38 cellular contexts compared by ENCODE assay signal in the genomic region with DNA sequence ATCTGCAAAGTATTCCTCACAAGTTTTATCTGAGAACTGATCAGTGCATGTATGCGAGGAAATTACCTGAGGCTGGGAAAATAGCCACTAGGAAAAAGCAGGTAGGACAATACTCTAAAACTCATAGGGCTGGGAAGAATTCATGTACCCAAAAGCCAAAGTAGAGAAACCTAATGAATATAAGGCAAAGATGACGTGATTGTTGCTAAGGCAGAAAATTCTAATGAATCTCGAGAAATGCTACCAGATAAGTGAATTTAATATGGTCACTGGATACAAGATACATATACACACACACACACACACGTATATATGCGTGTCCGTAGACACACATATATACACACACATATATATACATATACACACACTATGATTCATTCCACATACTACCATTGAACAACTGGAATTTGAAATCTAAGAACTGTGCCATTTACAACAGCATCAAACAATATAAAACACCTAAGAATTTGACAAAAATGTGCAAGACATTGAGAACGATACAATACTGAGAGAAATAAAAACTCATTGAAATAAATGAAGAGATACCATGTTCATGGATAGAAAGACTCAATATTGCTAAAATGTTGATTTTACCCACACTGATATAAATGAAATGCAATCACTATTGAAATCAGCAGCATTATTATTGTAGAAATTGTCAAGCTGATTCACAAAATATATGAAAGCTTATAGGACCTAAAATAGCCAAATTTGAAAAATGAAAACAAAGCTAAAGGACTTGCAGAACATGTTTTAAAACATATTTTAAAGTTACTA. TPM values are rescaled to one million over a fixed set of nuclear protein-coding genes. Genes with fewer than 3 reads are reported as not detected.
"Had no signal": no experiment of that assay in that cellular context is flagged by ENCODE, and none has a peak within 500 bp of the region (broad histone marks: within the 10 kb centered on the region; RNA-seq: fewer than 3 reads in every experiment).

No MANE protein-coding gene starts in this region.

- H3K4me1 ChIP-seq: ascending aorta had no signal

- FAIRE-seq: bronchial epithelial cell, TTC549 had no signal

- H3K9me3 Mint-ChIP-seq: activated B cell treated with CpG ODN at 0.5 μM for 24 hours; activated CD4-positive, alpha-beta memory T cell treated with anti-CD3 and anti-CD28 coated beads for 36 hours; activated CD4-positive, alpha-beta T cell treated with anti-CD3 and anti-CD28 coated beads, Interleukin-2, amount 10 ng/mL, durations not matched to agents 24 days and 14 days; activated CD8-positive, alpha-beta T cell treated with anti-CD3 and anti-CD28 coated beads for 36 hours; activated naive CD4-positive, alpha-beta T cell treated with anti-CD3 and anti-CD28 coated beads, Interleukin-2, amount 10 ng/mL, durations not matched to agents 7 days and 5 days; activated naive CD4-positive, alpha-beta T cell treated with anti-CD3 and anti-CD28 coated beads, Interleukin-2, amount 50 U/mL, for 24 hours; activated naive CD8-positive, alpha-beta T cell treated with anti-CD3 and anti-CD28 coated beads, Interleukin-2, amount 10 ng/mL, durations not matched to agents 7 days and 5 days; activated naive CD8-positive, alpha-beta T cell treated with anti-CD3 and anti-CD28 coated beads, Interleukin-2, amount 50 U/mL, for 24 hours; activated T-cell treated with anti-CD3 and anti-CD28 coated beads, Interleukin-2, amount 50 U/mL, for 4 hours; activated T-cell treated with anti-CD3 and anti-CD28 coated beads, Interleukin-2, amount 50 U/mL, for 72 hours; activated T-helper 1 cell treated with anti-CD3 and anti-CD28 coated beads, Interleukin-12 subunit alpha, Interleukin-12 subunit beta, Interleukin-2, Interleukin-4 antibody, amounts not matched to agents 30 ng/mL and 10 ng/mL and 1 ng/mL, durations not matched to agents 14 hours and 24 hours and 36 hours; activated T-helper 17 cell treated with anti-CD3 and anti-CD28 coated beads, Interleukin-2, amount 50 U/mL, for 72 hours; central memory CD8-positive, alpha-beta T cell; T-helper 1 cell treated with Interleukin-12 subunit alpha and Interleukin-12 subunit beta and Interleukin-4 antibody, amounts not matched to agents 30 μg/mL and 1 μg/mL, for 36 hours; T-helper 2 cell treated with Interferon-gamma antibody and Interleukin-4, amounts not matched to agents 5 μg/mL and 100 μg/mL, for 36 hours had no signal

- H3K36me3 Mint-ChIP-seq: activated CD4-positive, alpha-beta memory T cell treated with anti-CD3 and anti-CD28 coated beads for 36 hours; activated naive CD4-positive, alpha-beta T cell treated with anti-CD3 and anti-CD28 coated beads, Interleukin-2, amount 10 ng/mL, durations not matched to agents 7 days and 5 days; activated naive CD4-positive, alpha-beta T cell treated with anti-CD3 and anti-CD28 coated beads, Interleukin-2, amount 50 U/mL, for 24 hours; activated naive CD8-positive, alpha-beta T cell; activated naive CD8-positive, alpha-beta T cell treated with anti-CD3 and anti-CD28 coated beads, Interleukin-2, amount 10 ng/mL, durations not matched to agents 7 days and 5 days; brain had no signal

- H3K27me3 ChIP-seq: ascending aorta, cardiac muscle cell had no signal

- H3K27me3 Mint-ChIP-seq: activated CD4-positive, alpha-beta memory T cell treated with anti-CD3 and anti-CD28 coated beads for 36 hours; activated naive CD4-positive, alpha-beta T cell treated with anti-CD3 and anti-CD28 coated beads, Interleukin-2, amount 10 ng/mL, durations not matched to agents 7 days and 5 days; activated naive CD8-positive, alpha-beta T cell treated with anti-CD3 and anti-CD28 coated beads, Interleukin-2, amount 50 U/mL, for 24 hours; brain had no signal

- H3K4me3 Mint-ChIP-seq: activated B cell treated with CpG ODN at 0.5 μM for 24 hours; activated CD4-positive, alpha-beta memory T cell treated with anti-CD3 and anti-CD28 coated beads for 36 hours; activated CD4-positive, alpha-beta T cell treated with anti-CD3 and anti-CD28 coated beads, Interleukin-2, amount 10 ng/mL, durations not matched to agents 24 days and 14 days; activated CD8-positive, alpha-beta T cell treated with anti-CD3 and anti-CD28 coated beads for 36 hours; activated naive CD4-positive, alpha-beta T cell treated with anti-CD3 and anti-CD28 coated beads, Interleukin-2, amount 10 ng/mL, durations not matched to agents 7 days and 5 days; activated naive CD4-positive, alpha-beta T cell treated with anti-CD3 and anti-CD28 coated beads, Interleukin-2, amount 50 U/mL, for 24 hours; activated naive CD8-positive, alpha-beta T cell; activated naive CD8-positive, alpha-beta T cell treated with anti-CD3 and anti-CD28 coated beads, Interleukin-2, amount 10 ng/mL, durations not matched to agents 7 days and 5 days; activated naive CD8-positive, alpha-beta T cell treated with anti-CD3 and anti-CD28 coated beads, Interleukin-2, amount 50 U/mL, for 24 hours; activated T-cell treated with anti-CD3 and anti-CD28 coated beads, Interleukin-2, amount 50 U/mL, for 4 hours; activated T-cell treated with anti-CD3 and anti-CD28 coated beads, Interleukin-2, amount 50 U/mL, for 72 hours; activated T-helper 1 cell treated with anti-CD3 and anti-CD28 coated beads, Interleukin-12 subunit alpha, Interleukin-12 subunit beta, Interleukin-2, Interleukin-4 antibody, amounts not matched to agents 30 ng/mL and 10 ng/mL and 1 ng/mL, durations not matched to agents 14 hours and 24 hours and 36 hours; activated T-helper 17 cell treated with anti-CD3 and anti-CD28 coated beads, Interleukin-2, amount 50 U/mL, for 72 hours; brain; central memory CD8-positive, alpha-beta T cell; T-helper 1 cell treated with Interleukin-12 subunit alpha and Interleukin-12 subunit beta and Interleukin-4 antibody, amounts not matched to agents 30 μg/mL and 1 μg/mL, for 36 hours; T-helper 2 cell treated with Interferon-gamma antibody and Interleukin-4, amounts not matched to agents 5 μg/mL and 100 μg/mL, for 36 hours had no signal

- DNase-seq: activated B cell treated with CpG ODN at 0.5 μM for 24 hours; activated CD4-positive, alpha-beta memory T cell treated with anti-CD3 and anti-CD28 coated beads for 36 hours; activated CD4-positive, alpha-beta T cell treated with anti-CD3 and anti-CD28 coated beads for 4 hours; activated CD4-positive, alpha-beta T cell treated with anti-CD3 and anti-CD28 coated beads, Interleukin-2, amount 10 ng/mL, durations not matched to agents 24 days and 14 days; activated CD4-positive, alpha-beta T cell treated with anti-CD3 and anti-CD28 coated beads, Interleukin-2, amount 50 U/mL, for 1 hour; activated CD4-positive, alpha-beta T cell treated with anti-CD3 and anti-CD28 coated beads, Interleukin-2, amount 50 U/mL, for 4 hours; activated CD4-positive, CD25-positive, alpha-beta regulatory T cell treated with anti-CD3 and anti-CD28 coated beads, Interleukin-2, amount 50 U/mL, for 72 hours; activated CD8-positive, alpha-beta memory T cell treated with anti-CD3 and anti-CD28 coated beads, Interleukin-2, amount 50 U/mL, for 4 hours; activated CD8-positive, alpha-beta T cell treated with anti-CD3 and anti-CD28 coated beads for 36 hours; activated effector memory CD4-positive, alpha-beta T cell treated with anti-CD3 and anti-CD28 coated beads, Interleukin-2, amount 50 U/mL, for 16 hours; activated naive CD4-positive, alpha-beta T cell treated with anti-CD3 and anti-CD28 coated beads, Interleukin-2, amount 10 ng/mL, durations not matched to agents 7 days and 5 days; activated naive CD4-positive, alpha-beta T cell treated with Interleukin-2 at 50 U/mL for 16 hours; activated naive CD8-positive, alpha-beta T cell treated with anti-CD3 and anti-CD28 coated beads, Interleukin-2, amount 10 ng/mL, durations not matched to agents 7 days and 5 days; activated naive CD8-positive, alpha-beta T cell treated with anti-CD3 and anti-CD28 coated beads, Interleukin-2, amount 50 U/mL, for 24 hours; activated T-cell treated with anti-CD3 and anti-CD28 coated beads for 4 hours; activated T-cell treated with anti-CD3 and anti-CD28 coated beads, Interleukin-2, amount 50 U/mL, for 1 hour; activated T-cell treated with anti-CD3 and anti-CD28 coated beads, Interleukin-2, amount 50 U/mL, for 4 hours; activated T-cell treated with anti-CD3 and anti-CD28 coated beads, Interleukin-2, amount 50 U/mL, for 72 hours; amygdala; anterior cingulate cortex; caudate nucleus; cerebellar nuclear complex; T-helper 2 cell; T-helper 9 cell had no signal

- ATAC-seq: activated CD8-positive, alpha-beta T cell treated with anti-CD3 and anti-CD28 coated beads for 36 hours; activated naive CD8-positive, alpha-beta T cell treated with anti-CD3 and anti-CD28 coated beads, Interleukin-2, amount 50 U/mL, for 24 hours; activated T-cell treated with anti-CD3 and anti-CD28 coated beads, Interleukin-2, amount 50 U/mL, for 4 hours; activated T-cell treated with anti-CD3 and anti-CD28 coated beads, Interleukin-2, amount 50 U/mL, for 72 hours; activated T-helper 17 cell treated with anti-CD3 and anti-CD28 coated beads, Interleukin-2, amount 50 U/mL, for 72 hours had no signal

- H3K27ac Mint-ChIP-seq: activated B cell treated with CpG ODN at 0.5 μM for 24 hours; activated CD4-positive, alpha-beta memory T cell treated with anti-CD3 and anti-CD28 coated beads for 36 hours; activated CD4-positive, alpha-beta T cell treated with anti-CD3 and anti-CD28 coated beads, Interleukin-2, amount 10 ng/mL, durations not matched to agents 24 days and 14 days; activated CD8-positive, alpha-beta T cell treated with anti-CD3 and anti-CD28 coated beads for 36 hours; activated naive CD4-positive, alpha-beta T cell treated with anti-CD3 and anti-CD28 coated beads, Interleukin-2, amount 10 ng/mL, durations not matched to agents 7 days and 5 days; activated naive CD4-positive, alpha-beta T cell treated with anti-CD3 and anti-CD28 coated beads, Interleukin-2, amount 50 U/mL, for 24 hours; activated naive CD8-positive, alpha-beta T cell; activated naive CD8-positive, alpha-beta T cell treated with anti-CD3 and anti-CD28 coated beads, Interleukin-2, amount 10 ng/mL, durations not matched to agents 7 days and 5 days; activated naive CD8-positive, alpha-beta T cell treated with anti-CD3 and anti-CD28 coated beads, Interleukin-2, amount 50 U/mL, for 24 hours; activated T-cell treated with anti-CD3 and anti-CD28 coated beads, Interleukin-2, amount 50 U/mL, for 72 hours; activated T-helper 1 cell treated with anti-CD3 and anti-CD28 coated beads, Interleukin-12 subunit alpha, Interleukin-12 subunit beta, Interleukin-2, Interleukin-4 antibody, amounts not matched to agents 30 ng/mL and 10 ng/mL and 1 ng/mL, durations not matched to agents 14 hours and 24 hours and 36 hours; activated T-helper 17 cell treated with anti-CD3 and anti-CD28 coated beads, Interleukin-2, amount 50 U/mL, for 72 hours; brain; T-helper 1 cell treated with Interleukin-12 subunit alpha and Interleukin-12 subunit beta and Interleukin-4 antibody, amounts not matched to agents 30 μg/mL and 1 μg/mL, for 36 hours; T-helper 2 cell treated with Interferon-gamma antibody and Interleukin-4, amounts not matched to agents 5 μg/mL and 100 μg/mL, for 36 hours had no signal

- H3K4me3 ChIP-seq: ascending aorta, cardiac muscle cell had no signal

- H3K36me3 ChIP-seq: ascending aorta, cardiac muscle cell had no signal

- H3K27ac ChIP-seq: ascending aorta, cardiac muscle cell, VCaP had no signal

- H3K4me1 Mint-ChIP-seq: activated B cell treated with CpG ODN at 0.5 μM for 24 hours; activated CD4-positive, alpha-beta T cell treated with anti-CD3 and anti-CD28 coated beads, Interleukin-2, amount 10 ng/mL, durations not matched to agents 24 days and 14 days; activated naive CD4-positive, alpha-beta T cell treated with anti-CD3 and anti-CD28 coated beads, Interleukin-2, amount 10 ng/mL, durations not matched to agents 7 days and 5 days; activated naive CD4-positive, alpha-beta T cell treated with anti-CD3 and anti-CD28 coated beads, Interleukin-2, amount 50 U/mL, for 24 hours; activated naive CD8-positive, alpha-beta T cell treated with anti-CD3 and anti-CD28 coated beads, Interleukin-2, amount 10 ng/mL, durations not matched to agents 7 days and 5 days; activated naive CD8-positive, alpha-beta T cell treated with anti-CD3 and anti-CD28 coated beads, Interleukin-2, amount 50 U/mL, for 24 hours; activated T-helper 17 cell treated with anti-CD3 and anti-CD28 coated beads, Interleukin-2, amount 50 U/mL, for 72 hours; brain; central memory CD8-positive, alpha-beta T cell had no signal

RNA-seq across cellular contexts. Expression of a gene that starts 46.4 kb away (rescaled TPM):
- total RNA-seq: activated CD4-positive, alpha-beta T cell treated with anti-CD3 and anti-CD28 coated beads, Interleukin-2, amount 10 ng/mL, durations not matched to agents 24 days and 14 days; activated CD8-positive, alpha-beta memory T cell treated with anti-CD3 and anti-CD28 coated beads for 36 hours; activated T-helper 1 cell treated with anti-CD3 and anti-CD28 coated beads, Interleukin-12 subunit alpha, Interleukin-12 subunit beta, Interleukin-2, Interleukin-4 antibody, amounts not matched to agents 30 ng/mL and 10 ng/mL and 1 ng/mL, durations not matched to agents 14 hours and 24 hours and 36 hours; activated T-helper 17 cell treated with anti-CD3 and anti-CD28 coated beads, Interleukin-2, amount 50 U/mL, for 72 hours had no signal
